In the genomic region with DNA sequence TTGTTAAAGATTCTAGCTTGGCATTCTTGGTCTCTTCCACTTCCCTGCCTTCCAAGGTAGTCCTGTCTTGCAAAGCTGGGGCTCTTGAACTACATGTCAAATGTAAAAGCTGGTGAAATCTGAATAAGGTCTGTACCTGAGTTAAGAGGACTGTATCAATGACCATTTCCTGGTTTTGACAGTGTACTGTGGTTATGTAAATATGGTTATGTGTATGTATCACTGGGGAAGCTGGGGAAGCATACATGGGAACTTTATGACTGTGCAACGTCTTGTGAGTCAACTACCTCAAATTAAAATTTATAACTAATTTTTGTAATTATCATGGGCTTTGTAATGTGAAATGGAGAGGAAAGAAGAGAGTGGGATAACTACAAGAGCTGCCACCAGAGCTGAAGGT, we compare ENCODE assay signal across 10 cellular contexts.
DNase-seq lines count a peak whose midpoint lies in the region; ATAC-seq lines count a peak whose summit lies in the region.
"Had no signal": no experiment of that assay in that cellular context is flagged by ENCODE, and none has a peak within 500 bp of the region (broad histone marks: within the 10 kb centered on the region; RNA-seq: fewer than 3 reads in every experiment).

No MANE protein-coding gene starts in this region.

- ATAC-seq in GM19025 (IDR thresholded peaks at IDR 0.05; ENCODE audit: low read depth, unreplicated experiment) (peak; percentile 57), GM21717 (IDR thresholded peaks at IDR 0.05; ENCODE audit: unreplicated experiment) (peak; percentile 99), HG03108 (IDR thresholded peaks at IDR 0.05; ENCODE audit: unreplicated experiment) (peak; percentile 96)

- DNase-seq in kidney tubule cell (ENCODE audit: low spot score), result peak; percentile 25
- DNase-seq in T-helper 2 cell, result no peak
- DNase-seq in foreskin melanocyte, result no peak
- no peak for DNase-seq in AG20443 (ENCODE audit: low spot score)
- DNase-seq: activated CD4-positive, alpha-beta T cell treated with anti-CD3 and anti-CD28 coated beads for 48 hours; activated naive CD4-positive, alpha-beta T cell treated with anti-CD3 and anti-CD28 coated beads, Interleukin-2, amount 10 ng/mL, durations not matched to agents 7 days and 5 days; NCI-H1105 had no signal
